ENCODE assay signal across 33 cellular contexts in the genomic region with DNA sequence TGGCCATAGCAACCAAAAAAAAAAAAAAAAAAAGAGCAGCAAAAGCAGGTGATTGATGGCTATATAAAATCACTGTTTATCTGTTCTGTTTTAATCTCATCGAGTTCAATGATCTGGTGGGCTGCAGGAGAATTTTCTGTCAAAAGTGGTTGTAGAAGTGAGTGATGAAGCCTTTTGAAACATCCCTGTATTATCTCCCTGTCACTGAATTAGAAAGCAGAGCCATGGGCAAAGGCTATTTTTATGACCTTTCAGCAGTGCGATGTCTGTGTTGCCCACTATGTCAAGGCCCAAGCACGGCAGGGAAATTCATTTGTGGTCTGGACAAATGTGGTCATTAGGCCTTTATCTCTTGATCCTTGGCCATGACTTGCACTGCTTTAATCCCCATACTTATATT. TPM values are rescaled to one million over a fixed set of nuclear protein-coding genes. Genes with fewer than 3 reads are reported as not detected.
"Had no signal": no experiment of that assay in that cellular context is flagged by ENCODE, and none has a peak within 500 bp of the region (broad histone marks: within the 10 kb centered on the region; RNA-seq: fewer than 3 reads in every experiment).

No MANE protein-coding gene starts in this region.

- H3K4me1 Mint-ChIP-seq: activated B cell treated with CpG ODN at 0.5 μM for 24 hours had no signal

- H3K4me3 Mint-ChIP-seq: activated B cell treated with CpG ODN at 0.5 μM for 24 hours; activated CD4-positive, alpha-beta memory T cell treated with anti-CD3 and anti-CD28 coated beads for 36 hours; activated naive CD4-positive, alpha-beta T cell treated with anti-CD3 and anti-CD28 coated beads for 36 hours; activated T-cell treated with anti-CD3 and anti-CD28 coated beads, Interleukin-2, amount 50 U/mL, for 4 hours; activated T-helper 1 cell treated with anti-CD3 and anti-CD28 coated beads, Interleukin-12 subunit alpha, Interleukin-12 subunit beta, Interleukin-2, Interleukin-4 antibody, amounts not matched to agents 30 ng/mL and 10 ng/mL and 1 ng/mL, durations not matched to agents 14 hours and 24 hours and 36 hours had no signal

- ATAC-seq: activated naive CD4-positive, alpha-beta T cell treated with anti-CD3 and anti-CD28 coated beads, Interleukin-2, amount 50 U/mL, for 72 hours; activated T-cell treated with anti-CD3 and anti-CD28 coated beads, Interleukin-2, amount 50 U/mL, for 4 hours; Panc1 had no signal

- H3K36me3 Mint-ChIP-seq: activated CD4-positive, alpha-beta memory T cell treated with anti-CD3 and anti-CD28 coated beads for 36 hours; activated naive CD4-positive, alpha-beta T cell treated with anti-CD3 and anti-CD28 coated beads, Interleukin-2, amount 50 U/mL, for 72 hours had no signal

- H3K36me3 ChIP-seq: adrenal gland, SJCRH30 had no signal

- DNase-seq: activated B cell treated with CpG ODN at 0.5 μM for 24 hours; activated CD4-positive, alpha-beta memory T cell treated with anti-CD3 and anti-CD28 coated beads for 36 hours; activated CD4-positive, alpha-beta T cell treated with anti-CD3 and anti-CD28 coated beads for 4 hours; activated CD4-positive, alpha-beta T cell treated with anti-CD3 and anti-CD28 coated beads, Interleukin-2, amount 50 U/mL, for 1 hour; activated CD4-positive, CD25-positive, alpha-beta regulatory T cell treated with anti-CD3 and anti-CD28 coated beads, Interleukin-2, amount 50 U/mL, for 72 hours; activated CD8-positive, alpha-beta memory T cell treated with anti-CD3 and anti-CD28 coated beads, Interleukin-2, amount 50 U/mL, for 4 hours; activated gamma-delta T cell treated with Interleukin-2 at 50 U/mL for 16 hours; activated naive CD4-positive, alpha-beta T cell treated with anti-CD3 and anti-CD28 coated beads for 36 hours; activated T-cell treated with anti-CD3 and anti-CD28 coated beads for 4 hours; activated T-cell treated with anti-CD3 and anti-CD28 coated beads, Interleukin-2, amount 50 U/mL, for 4 hours; adrenal gland; aorta; NCI-H1105; NCI-H1417 treated with DMSO at 0.1 percent for 48 hours; NCI-H187 treated with DMSO at 0.1 percent for 48 hours; NCI-H345; NCI-H510A; NCI-H526; NCI-H748 treated with DMSO at 0.1 percent for 48 hours; OCI-M1; SHP77; SW 1271; T-helper 1 cell; T-helper 2 cell; T-helper 9 cell had no signal

- H3K27me3 ChIP-seq: adrenal gland, SJCRH30 had no signal

- H3K9me3 Mint-ChIP-seq: activated B cell treated with CpG ODN at 0.5 μM for 24 hours; activated CD4-positive, alpha-beta memory T cell treated with anti-CD3 and anti-CD28 coated beads for 36 hours; activated naive CD4-positive, alpha-beta T cell treated with anti-CD3 and anti-CD28 coated beads for 36 hours; activated naive CD4-positive, alpha-beta T cell treated with anti-CD3 and anti-CD28 coated beads, Interleukin-2, amount 50 U/mL, for 72 hours; activated T-cell treated with anti-CD3 and anti-CD28 coated beads, Interleukin-2, amount 50 U/mL, for 4 hours; activated T-helper 1 cell treated with anti-CD3 and anti-CD28 coated beads, Interleukin-12 subunit alpha, Interleukin-12 subunit beta, Interleukin-2, Interleukin-4 antibody, amounts not matched to agents 30 ng/mL and 10 ng/mL and 1 ng/mL, durations not matched to agents 14 hours and 24 hours and 36 hours had no signal

- H3K4me1 ChIP-seq: adrenal gland had no signal

- H3K27ac ChIP-seq: adrenal gland, SJCRH30, VCaP had no signal

- H3K27ac Mint-ChIP-seq: activated B cell treated with CpG ODN at 0.5 μM for 24 hours; activated CD4-positive, alpha-beta memory T cell treated with anti-CD3 and anti-CD28 coated beads for 36 hours; activated naive CD4-positive, alpha-beta T cell treated with anti-CD3 and anti-CD28 coated beads for 36 hours; activated naive CD4-positive, alpha-beta T cell treated with anti-CD3 and anti-CD28 coated beads, Interleukin-2, amount 50 U/mL, for 72 hours; activated T-helper 1 cell treated with anti-CD3 and anti-CD28 coated beads, Interleukin-12 subunit alpha, Interleukin-12 subunit beta, Interleukin-2, Interleukin-4 antibody, amounts not matched to agents 30 ng/mL and 10 ng/mL and 1 ng/mL, durations not matched to agents 14 hours and 24 hours and 36 hours had no signal

- H3K9me3 ChIP-seq: adrenal gland, SJCRH30 had no signal

- H3K4me3 ChIP-seq: adrenal gland, SJCRH30 had no signal

RNA-seq across cellular contexts. Expression of a gene that starts 59.9 kb away (rescaled TPM):
- total RNA-seq: activated B cell treated with CpG ODN at 0.5 μM for 24 hours; activated CD4-positive, alpha-beta memory T cell treated with anti-CD3 and anti-CD28 coated beads for 36 hours; activated naive CD4-positive, alpha-beta T cell treated with anti-CD3 and anti-CD28 coated beads for 36 hours; activated naive CD4-positive, alpha-beta T cell treated with anti-CD3 and anti-CD28 coated beads, Interleukin-2, amount 50 U/mL, for 72 hours; activated T-cell treated with anti-CD3 and anti-CD28 coated beads, Interleukin-2, amount 50 U/mL, for 4 hours; activated T-helper 1 cell treated with anti-CD3 and anti-CD28 coated beads, Interleukin-12 subunit alpha, Interleukin-12 subunit beta, Interleukin-2, Interleukin-4 antibody, amounts not matched to agents 30 ng/mL and 10 ng/mL and 1 ng/mL, durations not matched to agents 14 hours and 24 hours and 36 hours; adrenal gland; aorta; cardiac septum; M059J; RPMI7951; SJCRH30 had no signal
- polyA plus RNA-seq: adrenal gland, aorta had no signal
